ENCODE assay signal across 1 cellular context in genomic region chr19:3575260-3575741, GRCh38.
TF ChIP-seq lines count a peak whose summit lies in the region.

No MANE protein-coding gene starts in this region.

TF ChIP-seq in HepG2, 621 proteins besides CTCF, POLR2A, EP300 and RAD21 (continued from another document):
- TF ChIP-seq STAG1 (CRISPR knock-in tag; IDR thresholded peaks at IDR 0.05) (peak; percentile 77), ZNF296 (CRISPR knock-in tag; conservative IDR thresholded peaks at IDR 0.05) (no peak), ZNF431 (CRISPR knock-in tag; IDR thresholded peaks at IDR 0.05; ENCODE audit: borderline replicate concordance, low read depth) (no peak), LRRFIP1 (CRISPR knock-in tag; conservative IDR thresholded peaks at IDR 0.05) (no peak), SKIL (CRISPR knock-in tag; IDR thresholded peaks at IDR 0.05; ENCODE audit: borderline replicate concordance) (no peak), E2F5 (CRISPR knock-in tag; conservative IDR thresholded peaks at IDR 0.05) (no peak), ADNP (CRISPR knock-in tag; IDR thresholded peaks at IDR 0.05) (peak; percentile 80), ZNF629 (CRISPR knock-in tag; conservative IDR thresholded peaks at IDR 0.05) (no peak), SOX13 (IDR thresholded peaks at IDR 0.05) (no peak), SOX13 (CRISPR knock-in tag; conservative IDR thresholded peaks at IDR 0.05 in 1 of 2, IDR thresholded peaks at IDR 0.05 in 1 of 2) (no peak), ZNF883 (CRISPR knock-in tag; IDR thresholded peaks at IDR 0.05; ENCODE audit: not compliant biosample characterization) (no peak), ZNF382 (CRISPR knock-in tag; IDR thresholded peaks at IDR 0.05; ENCODE audit: borderline replicate concordance) (no peak), ZMYM3 (CRISPR knock-in tag; IDR thresholded peaks at IDR 0.05) (peak; percentile 98), CREB1 (IDR thresholded peaks at IDR 0.05) (no peak), CREB1 (CRISPR knock-in tag; IDR thresholded peaks at IDR 0.05) (no peak), SOX6 (IDR thresholded peaks at IDR 0.05) (no peak), SOX6 (CRISPR knock-in tag; IDR thresholded peaks at IDR 0.05) (no peak), NBN (conservative IDR thresholded peaks at IDR 0.05) (no peak), ZFY (CRISPR knock-in tag; IDR thresholded peaks at IDR 0.05) (no peak), ZC3H4 (CRISPR knock-in tag; IDR thresholded peaks at IDR 0.05; ENCODE audit: borderline replicate concordance) (no peak), ZNF121 (CRISPR knock-in tag; IDR thresholded peaks at IDR 0.05) (no peak), ZNF343 (CRISPR knock-in tag; IDR thresholded peaks at IDR 0.05) (no peak), ELF4 (CRISPR knock-in tag; IDR thresholded peaks at IDR 0.05; ENCODE audit: borderline replicate concordance) (no peak), XRCC5 (optimal IDR thresholded peaks at IDR 0.05; ENCODE audit: low read length) (peak; percentile 64), IRF2 (CRISPR knock-in tag; IDR thresholded peaks at IDR 0.05) (no peak), ZNF18 (CRISPR knock-in tag; IDR thresholded peaks at IDR 0.05; ENCODE audit: insufficient replicate concordance) (no peak), ZZZ3 (CRISPR knock-in tag; IDR thresholded peaks at IDR 0.05; ENCODE audit: borderline replicate concordance) (no peak), ZNF326 (CRISPR knock-in tag; IDR thresholded peaks at IDR 0.05; ENCODE audit: borderline replicate concordance) (no peak), ZNF205 (CRISPR knock-in tag; IDR thresholded peaks at IDR 0.05) (no peak), CBX2 (IDR thresholded peaks at IDR 0.05; ENCODE audit: low read depth, low read length) (no peak), CBX2 (CRISPR knock-in tag; IDR thresholded peaks at IDR 0.05; ENCODE audit: low read depth) (no peak), SMAD1 (CRISPR knock-in tag; IDR thresholded peaks at IDR 0.05; ENCODE audit: borderline replicate concordance, low read depth) (no peak), PRMT3 (CRISPR knock-in tag; IDR thresholded peaks at IDR 0.05; ENCODE audit: borderline replicate concordance, low read depth) (no peak), ZMAT5 (CRISPR knock-in tag; IDR thresholded peaks at IDR 0.05; ENCODE audit: borderline replicate concordance, low read depth) (no peak), TOE1 (CRISPR knock-in tag; IDR thresholded peaks at IDR 0.05) (no peak), ZNF704 (CRISPR knock-in tag; IDR thresholded peaks at IDR 0.05; ENCODE audit: borderline replicate concordance) (no peak), TFAP4 (IDR thresholded peaks at IDR 0.05; ENCODE audit: borderline replicate concordance, low read depth) (no peak), FOSL2 (CRISPR knock-in tag; IDR thresholded peaks at IDR 0.05) (peak; percentile 12; the same call in 1 of the 2 replicates), ZNF350 (CRISPR knock-in tag; IDR thresholded peaks at IDR 0.05; ENCODE audit: borderline replicate concordance, low read depth) (0 out of 2 replicates have a peak, but pooled peaks have one; percentile 26), HDAC6 (IDR thresholded peaks at IDR 0.05; ENCODE audit: low read depth, low read length) (no peak), NFATC3 (CRISPR knock-in tag; IDR thresholded peaks at IDR 0.05) (no peak), ZNF451 (CRISPR knock-in tag; IDR thresholded peaks at IDR 0.05) (no peak), MTERF4 (CRISPR knock-in tag; IDR thresholded peaks at IDR 0.05) (no peak), ZNF550 (CRISPR knock-in tag; IDR thresholded peaks at IDR 0.05; ENCODE audit: borderline replicate concordance) (no peak), YY1 (IDR thresholded peaks at IDR 0.05; ENCODE audit: insufficient read depth, insufficient replicate concordance, low read depth, low read length) (peak; percentile 11), NFKB2 (CRISPR knock-in tag; IDR thresholded peaks at IDR 0.05; ENCODE audit: borderline replicate concordance) (no peak), MBNL3 (CRISPR knock-in tag; conservative IDR thresholded peaks at IDR 0.05) (no peak), SNRNP70 (IDR thresholded peaks at IDR 0.05; ENCODE audit: low read depth, low read length) (no peak), SAFB2 (CRISPR knock-in tag; IDR thresholded peaks at IDR 0.05; ENCODE audit: borderline replicate concordance, low read depth) (no peak), CEBPG (CRISPR knock-in tag; IDR thresholded peaks at IDR 0.05) (no peak)
